ENCODE assay signal across 19 cellular contexts in genomic region chr7:157941210-157941609, GRCh38.
DNase-seq lines count a peak whose midpoint lies in the region; ATAC-seq, FAIRE-seq and TF ChIP-seq lines count a peak whose summit lies in the region.
"Had no signal": no experiment of that assay in that cellular context is flagged by ENCODE, and none has a peak within 500 bp of the region (broad histone marks: within the 10 kb centered on the region; RNA-seq: fewer than 3 reads in every experiment).

No MANE protein-coding gene starts in this region.

- FAIRE-seq in H1 (lab: Jason Lieb, UNC), result no peak
- FAIRE-seq: G401.6, GM12892, GM19239, H54 had no signal

- intact Hi-C loops in IMR-90 (cut with micrococcal nuclease), result no loop called here

- no peak overlapping the region for H2AK9ac ChIP-seq in IMR-90 (replicated peaks; ENCODE audit: low read depth, low read length, poor library complexity)

- H3K27ac Mint-ChIP-seq in GM23338, result no peak overlapping the region
- H3K27ac Mint-ChIP-seq: CD4-positive, alpha-beta memory T cell; HFFc6 had no signal

- no peak overlapping the region for H3K23ac ChIP-seq in IMR-90 (ENCODE audit: low read depth, low read length)
- no peak overlapping the region for H3K23ac ChIP-seq in H1 (ENCODE audit: insufficient read length)

- no peaks in the 10 kb centered on the region for H3K36me3 ChIP-seq in IMR-90 (ENCODE audit: control insufficient read depth, insufficient read depth, low read length)
- no peaks in the 10 kb centered on the region for H3K36me3 ChIP-seq in H1 (ENCODE audit: control insufficient read depth in 2 of 4, insufficient read depth in 4 of 4, low read length in 3 of 4)
- H3K36me3 ChIP-seq in GM23338 (ENCODE audit: insufficient read depth), result no peaks in the 10 kb centered on the region
- H3K36me3 ChIP-seq: HAP-1 had no signal

- H4K20me1 ChIP-seq in IMR-90 (ENCODE audit: insufficient read depth, low read length) (no peaks in the 10 kb centered on the region), H1 (replicated peaks in 1 of 2; ENCODE audit: control insufficient read depth in 1 of 2, insufficient read depth in 2 of 2, low read length in 2 of 2) (no peaks in the 10 kb centered on the region), GM23338 (replicated peaks; ENCODE audit: insufficient read depth) (no peaks in the 10 kb centered on the region)

- no peaks in the 10 kb centered on the region for H3K9me2 ChIP-seq in GM23338 (ENCODE audit: insufficient read depth)

- H3K4me3 ChIP-seq in IMR-90 (ENCODE audit: insufficient read depth, low read depth, low read length) (no peak overlapping the region), H1 (ENCODE audit: extremely low read depth in 1 of 4, insufficient read depth in 2 of 4, low read depth in 3 of 4, low read length in 4 of 4) (no peak overlapping the region), GM23338 (no peak overlapping the region)
- H3K4me3 ChIP-seq: GM23248, HAP-1 had no signal

- no peaks in the 10 kb centered on the region for H3K27me3 ChIP-seq in IMR-90 (ENCODE audit: control insufficient read depth, insufficient read depth, low read length)
- H3K27me3 ChIP-seq in H1 (replicated peaks in 1 of 4; ENCODE audit: control insufficient read depth in 3 of 4, extremely low read depth in 1 of 4, insufficient read depth in 3 of 4, low read length in 3 of 4), result no peaks in the 10 kb centered on the region
- no peaks in the 10 kb centered on the region for H3K27me3 ChIP-seq in GM23338 (ENCODE audit: insufficient read depth)

- H3K9me3 ChIP-seq in IMR-90 (ENCODE audit: control insufficient read depth, insufficient read depth, low read length) (peaks cover 72% of the 10 kb centered on the region), H1 (ENCODE audit: insufficient read depth in 2 of 2, low read depth in 1 of 2, low read length in 1 of 2) (peaks cover 0 to 12% of the 10 kb centered on the region in 2 experiments; a peak in 1 of 4 replicates)
- H3K9me3 ChIP-seq: HAP-1 had no signal

- peaks cover 68% of the 10 kb centered on the region for H3K36me3 Mint-ChIP-seq in GM23338 (ENCODE audit: low read depth)
- H3K36me3 Mint-ChIP-seq: CD4-positive, alpha-beta memory T cell had no signal

- no peak overlapping the region for H2AK5ac ChIP-seq in IMR-90 (ENCODE audit: low read depth, low read length)
- H2AK5ac ChIP-seq in H1 (ENCODE audit: low read depth, low read length), result no peak overlapping the region

- no peak overlapping the region for H4K5ac ChIP-seq in IMR-90 (ENCODE audit: low read depth, low read length)
- H4K5ac ChIP-seq in H1 (ENCODE audit: insufficient read length, low read depth, low read length), result no peak overlapping the region

- H3K14ac ChIP-seq in IMR-90 (replicated peaks; ENCODE audit: low read depth, low read length) (no peak overlapping the region), H1 (ENCODE audit: insufficient read length) (no peak overlapping the region)

- H3K9ac ChIP-seq in IMR-90 (ENCODE audit: low read depth, low read length), result no peak overlapping the region
- H3K9ac ChIP-seq in H1 (replicated peaks in 1 of 4; ENCODE audit: extremely low read depth in 1 of 4, low read depth in 3 of 4, low read length in 3 of 4), result no peak overlapping the region
- H3K9ac ChIP-seq: GM23248 had no signal

- H3K18ac ChIP-seq in IMR-90 (ENCODE audit: low read depth, low read length) (no peak overlapping the region), H1 (ENCODE audit: extremely low read depth, low read length) (no peak overlapping the region)

- H2AFZ ChIP-seq in IMR-90 (replicated peaks; ENCODE audit: low read length, poor library complexity) (no peak overlapping the region), H1 (ENCODE audit: low read length) (no peak overlapping the region), GM23338 (no peak overlapping the region)
- H2AFZ ChIP-seq: GM23248 had no signal

- no peaks in the 10 kb centered on the region for H3K79me2 ChIP-seq in H1 (ENCODE audit: control insufficient read depth in 1 of 2, insufficient read depth in 2 of 2, low read length in 2 of 2)
- H3K79me2 ChIP-seq in GM23338 (replicated peaks; ENCODE audit: insufficient read depth), result no peaks in the 10 kb centered on the region

- no peak overlapping the region for H3K4me3 Mint-ChIP-seq in GM23338
- H3K4me3 Mint-ChIP-seq: CD4-positive, alpha-beta memory T cell; HFFc6 had no signal

- H3K23me2 ChIP-seq in H1 (ENCODE audit: low read depth, low read length), result peaks cover 2% of the 10 kb centered on the region; the same call in 1 of the 2 replicates

- dilution Hi-C loops in IMR-90 (cut with HindIII; ENCODE audit: low sequenced_read_pairs, unreplicated experiment), result no loop called here

- H3K9me3 Mint-ChIP-seq in GM23338, result peaks cover 97% of the 10 kb centered on the region

- POLR2A ChIA-PET in IMR-90 (lab: Charles Lee; ENCODE audit: unreplicated experiment), result no interaction called here
- POLR2A ChIA-PET in H1 (lab: Charles Lee; ENCODE audit: partially characterized antibody), result no interaction called here

- no peaks in the 10 kb centered on the region for H3K79me1 ChIP-seq in IMR-90 (ENCODE audit: low read depth in 1 of 2, low read length in 2 of 2)
- H3K79me1 ChIP-seq in H1 (ENCODE audit: low read depth, low read length), result no peaks in the 10 kb centered on the region

- H3K4me2 ChIP-seq in IMR-90 (ENCODE audit: low read depth, low read length), result no peak overlapping the region
- no peak overlapping the region for H3K4me2 ChIP-seq in H1 (ENCODE audit: insufficient read depth in 1 of 2, low read depth in 2 of 2, low read length in 2 of 2)
- no peak overlapping the region for H3K4me2 ChIP-seq in GM23338

- no peaks in the 10 kb centered on the region for H3K9me1 ChIP-seq in IMR-90 (ENCODE audit: insufficient read depth, low read length)

- H3K56ac ChIP-seq in IMR-90 (ENCODE audit: extremely low read depth, insufficient read depth, low read length), result no peak overlapping the region
- no peak overlapping the region for H3K56ac ChIP-seq in H1 (replicated peaks; ENCODE audit: insufficient read length, low read depth, low read length)

- no peaks in the 10 kb centered on the region for H3F3A ChIP-seq in GM23338 (replicated peaks; ENCODE audit: low read depth)

- TF ChIP-seq POLR2A in IMR-90 (IDR thresholded peaks at IDR 0.05; ENCODE audit: low read depth, low read length) (no peak), H1 (IDR thresholded peaks at IDR 0.05; ENCODE audit: control extremely low read depth in 1 of 2, low read depth in 2 of 2, low read length in 2 of 2) (no peak)

- no peaks in the 10 kb centered on the region for H3K4me1 Mint-ChIP-seq in GM23338
- H3K4me1 Mint-ChIP-seq: CD4-positive, alpha-beta memory T cell had no signal

- no peak overlapping the region for H2BK20ac ChIP-seq in IMR-90 (ENCODE audit: low read depth, low read length)
- H2BK20ac ChIP-seq in H1 (ENCODE audit: low read length), result no peak overlapping the region

- H3K4me1 ChIP-seq in IMR-90 (ENCODE audit: control insufficient read depth, insufficient read depth, low read length) (no peaks in the 10 kb centered on the region), H1 (replicated peaks in 1 of 4; ENCODE audit: control insufficient read depth in 3 of 4, insufficient read depth in 4 of 4, low read length in 3 of 4) (peaks cover 0 to 5% (median 0%) of the 10 kb centered on the region in 4 experiments; a peak in 1 of 7 replicates), GM23338 (ENCODE audit: insufficient read depth) (no peaks in the 10 kb centered on the region)
- H3K4me1 ChIP-seq: Caco-2, HAP-1 had no signal

- H2BK15ac ChIP-seq in IMR-90 (ENCODE audit: low read depth, low read length) (no peak overlapping the region), H1 (ENCODE audit: low read length) (no peak overlapping the region)

- peak; percentile 6 for DNase-seq in NCI-H2171 treated with DMSO at 0.1 percent for 48 hours (lab: John Stamatoyannopoulos, UW)
- no peak for DNase-seq in NCI-H2171 (lab: John Stamatoyannopoulos, UW)
- no peak for DNase-seq in IMR-90
- DNase-seq in H1 (ENCODE audit: low read depth in 1 of 2, low spot score in 2 of 2), result no peak
- no peak for DNase-seq in A172 (ENCODE audit: low spot score)
- no peak for DNase-seq in GM23338 (ENCODE audit: low spot score)
- DNase-seq: C1 segment of cervical spinal cord; Caco-2; CD4-positive, alpha-beta memory T cell; DMS153; DND-41; GM23248; HFFc6 had no signal

- no peak for TF ChIP-seq RAD21 in IMR-90 (IDR thresholded peaks at IDR 0.05; ENCODE audit: low read length)
- TF ChIP-seq RAD21 in H1 (IDR thresholded peaks at IDR 0.05 in 1 of 2, conservative IDR thresholded peaks at IDR 0.05 in 1 of 2; ENCODE audit: low read depth in 2 of 2, low read length in 2 of 2), result no peak

- H2BK12ac ChIP-seq in H1 (ENCODE audit: low read depth, low read length), result no peak overlapping the region

- no TSS peak for BruUV-seq in IMR-90 (replicated peaks; lab: Mats Ljungman, UMichigan)

- TF ChIP-seq CTCF in IMR-90 (conservative IDR thresholded peaks at IDR 0.05; ENCODE audit: low read depth, low read length) (no peak), H1 (IDR thresholded peaks at IDR 0.05; ENCODE audit: control extremely low read depth in 1 of 3, insufficient read depth in 1 of 3, low read depth in 1 of 3, low read length in 3 of 3) (no peak), GM23338 (conservative IDR thresholded peaks at IDR 0.05; ENCODE audit: low read depth in 2 of 2) (no peak)

- 20% methylated on average over 1 of the region's 4 CpGs; no CpG with 5 or more reads in 1 of the 2 experiments for WGBS in IMR-90 (ENCODE audit: extremely low coverage in 2 of 2, insufficient read length in 1 of 2), 2 experiments
- 100% methylated on average over 2 of the region's 4 CpGs; no CpG with 5 or more reads in 1 of the 2 experiments for WGBS in H1 (ENCODE audit: extremely low coverage in 1 of 2, insufficient coverage in 1 of 2, insufficient read length in 1 of 2, insufficient replicate concordance in 2 of 2, low coverage in 1 of 2, low lambda C conversion rate in 2 of 2, missing lambda C conversion rate in 1 of 2), 2 experiments

- H4K8ac ChIP-seq in IMR-90 (ENCODE audit: low read depth in 2 of 2, low read length in 2 of 2), result no peak overlapping the region
- H4K8ac ChIP-seq in H1 (ENCODE audit: extremely low read depth, insufficient read depth, low read length), result no peak overlapping the region

- no peak overlapping the region for H3K27ac ChIP-seq in IMR-90 (ENCODE audit: insufficient read depth, low read length)
- H3K27ac ChIP-seq in H1 (ENCODE audit: low read depth, low read length), result no peak overlapping the region
- H3K27ac ChIP-seq in GM23338 (ENCODE audit: low read depth), result no peak overlapping the region
- H3K27ac ChIP-seq: 22Rv1, GM23248 had no signal

- H2BK120ac ChIP-seq in IMR-90 (ENCODE audit: low read depth, low read length), result no peak overlapping the region
- H2BK120ac ChIP-seq in H1 (replicated peaks; ENCODE audit: low read depth, low read length), result no peak overlapping the region

- H2BK5ac ChIP-seq in IMR-90 (ENCODE audit: low read depth, low read length, poor library complexity, severe bottlenecking) (no peak overlapping the region), H1 (ENCODE audit: low read depth, low read length) (no peak overlapping the region)

- CTCF ChIA-PET in IMR-90 (lab: Yijun Ruan, JAX), result no interaction called here
- CTCF ChIA-PET in H1 (lab: Charles Lee; ENCODE audit: partially characterized antibody), result no interaction called here

- H4K91ac ChIP-seq in IMR-90 (ENCODE audit: insufficient read depth, low read depth, low read length) (no peak overlapping the region), H1 (replicated peaks; ENCODE audit: insufficient read length, low read length) (no peak overlapping the region)

- H3K4ac ChIP-seq in IMR-90 (ENCODE audit: low read depth, low read length) (no peak overlapping the region), H1 (replicated peaks; ENCODE audit: insufficient read length, low read depth, low read length) (no peak overlapping the region)

- TF ChIP-seq EP300 in H1 (IDR thresholded peaks at IDR 0.05; ENCODE audit: borderline replicate concordance in 1 of 2, low read depth in 2 of 2, low read length in 2 of 2), result no peak

- no peak for ATAC-seq in IMR-90 (ENCODE audit: low read depth)
- no peak for ATAC-seq in GM23338

- in situ Hi-C loops in IMR-90 (cut with MboI; ENCODE audit: low sequenced_read_pairs), result no loop called here

- H3K27me3 Mint-ChIP-seq in GM23338 (ENCODE audit: insufficient read depth, low read depth, poor library complexity), result peaks cover 13% of the 10 kb centered on the region
